In the genomic region with DNA sequence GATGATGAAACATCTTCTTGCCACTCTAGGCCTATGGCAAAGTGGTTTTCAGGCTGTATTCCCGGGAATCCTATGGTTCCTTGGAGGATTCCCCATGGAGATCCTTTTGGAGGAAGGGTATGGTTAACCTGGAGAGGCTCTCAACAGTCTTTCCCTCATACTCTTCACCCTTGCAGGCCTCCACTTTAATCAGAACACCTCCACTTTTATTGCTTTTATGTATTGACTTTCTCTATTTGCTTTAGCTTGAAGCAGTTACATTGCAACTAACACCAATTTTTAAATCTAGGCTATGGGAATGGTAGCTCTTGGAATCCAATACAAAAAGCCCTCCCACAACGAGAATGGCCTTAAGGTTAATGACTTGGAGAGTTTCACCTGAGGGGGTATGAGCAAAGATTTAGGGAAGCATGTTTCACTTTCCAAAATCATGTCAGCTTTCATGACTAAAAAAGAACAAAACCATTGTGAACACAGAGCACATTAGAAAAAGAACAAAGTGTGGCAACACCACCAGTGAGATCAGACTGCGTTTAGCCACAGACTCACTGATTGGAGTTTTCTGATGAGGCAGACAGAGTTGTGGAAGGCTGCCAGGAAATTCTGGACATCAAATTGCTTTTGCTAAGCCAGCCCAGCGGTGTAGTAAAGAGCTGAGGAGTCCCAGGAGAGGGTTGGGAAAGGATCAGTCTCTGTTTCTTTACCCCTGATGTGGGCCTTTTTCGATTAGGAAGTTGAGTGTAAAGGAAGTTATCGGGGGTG, we compare ENCODE assay signal across 9 cellular contexts.
DNase-seq lines count a peak whose midpoint lies in the region; ATAC-seq and TF ChIP-seq lines count a peak whose summit lies in the region.
"Had no signal": no experiment of that assay in that cellular context is flagged by ENCODE, and none has a peak within 500 bp of the region (broad histone marks: within the 10 kb centered on the region; RNA-seq: fewer than 3 reads in every experiment).

No MANE protein-coding gene starts in this region.

- H3K9me3 ChIP-seq in SK-N-MC (ENCODE audit: low read depth, low read length): no peaks in the 10 kb centered on the region

- no peaks in the 10 kb centered on the region for H3K4me1 Mint-ChIP-seq in T-helper 2 cell treated with Interferon-gamma antibody and Interleukin-4, amounts not matched to agents 5 μg/mL and 100 μg/mL, for 36 hours (ENCODE audit: low read depth)

- no peak overlapping the region for H3K9ac ChIP-seq in SK-N-MC (ENCODE audit: insufficient read length)

- no peaks in the 10 kb centered on the region for H3K36me3 Mint-ChIP-seq in T-helper 2 cell treated with Interferon-gamma antibody and Interleukin-4, amounts not matched to agents 5 μg/mL and 100 μg/mL, for 36 hours (ENCODE audit: low read depth)

- H3K27me3 Mint-ChIP-seq in T-helper 2 cell treated with Interferon-gamma antibody and Interleukin-4, amounts not matched to agents 5 μg/mL and 100 μg/mL, for 36 hours (ENCODE audit: low read depth): no peaks in the 10 kb centered on the region

- H3K27ac ChIP-seq in SK-N-MC: peak overlapping the region; percentile 28; the same call in 1 of the 2 replicates
- H3K27ac ChIP-seq in foreskin keratinocyte: peak overlapping the region; percentile 45

- DNase-seq in GM04503 (ENCODE audit: low read depth): peak; percentile 21
- DNase-seq in SK-N-MC (ENCODE audit: low read depth, low spot score): no peak
- peak; percentile 69 to 84 for DNase-seq in foreskin keratinocyte
- DNase-seq in renal cortical epithelial cell (ENCODE audit: low read depth): peak; percentile 81
- DNase-seq in SK-N-DZ (ENCODE audit: low spot score): no peak
- DNase-seq in T-helper 2 cell treated with Interferon-gamma antibody and Interleukin-4, amounts not matched to agents 5 μg/mL and 100 μg/mL, for 36 hours (ENCODE audit: low spot score): no peak
- no peak for DNase-seq in iPS-NIHi7 (ENCODE audit: extremely low spot score)
- DNase-seq in GM03348 (ENCODE audit: low spot score): no peak
- DNase-seq: NCI-H146 had no signal

- H3K4me1 ChIP-seq in foreskin keratinocyte: no peaks in the 10 kb centered on the region

- peak; percentile 46 for ATAC-seq in foreskin keratinocyte

- no peaks in the 10 kb centered on the region for H3K27me3 ChIP-seq in foreskin keratinocyte

- no peak overlapping the region for H3K27ac Mint-ChIP-seq in T-helper 2 cell treated with Interferon-gamma antibody and Interleukin-4, amounts not matched to agents 5 μg/mL and 100 μg/mL, for 36 hours

- no peak overlapping the region for H3K4me3 Mint-ChIP-seq in T-helper 2 cell treated with Interferon-gamma antibody and Interleukin-4, amounts not matched to agents 5 μg/mL and 100 μg/mL, for 36 hours

- no peak overlapping the region for H3K4me3 ChIP-seq in SK-N-MC

- no peak for TF ChIP-seq CTCF in foreskin keratinocyte (conservative IDR thresholded peaks at IDR 0.05)

- H3K36me3 ChIP-seq in SK-N-MC (ENCODE audit: insufficient read depth, low read length): no peaks in the 10 kb centered on the region

- no peaks in the 10 kb centered on the region for H3K9me3 Mint-ChIP-seq in T-helper 2 cell treated with Interferon-gamma antibody and Interleukin-4, amounts not matched to agents 5 μg/mL and 100 μg/mL, for 36 hours

Comparison
In these comparisons a context has a peak if more than half of its experiments do, and no peak if none do; other contexts are left out.
1. DNase-seq: peak in GM04503 (single experiment), foreskin keratinocyte (2 of 2) and renal cortical epithelial cell (single experiment); none in SK-N-MC (single experiment), SK-N-DZ (single experiment), T-helper 2 cell treated with Interferon-gamma antibody and Interleukin-4, amounts not matched to agents 5 μg/mL and 100 μg/mL, for 36 hours (single experiment), iPS-NIHi7 (single experiment) and GM03348 (single experiment).